Comparison of ENCODE assay signal across 19 cellular contexts in genomic region chr5:38731461-38731860, GRCh38.
DNase-seq lines count a peak whose midpoint lies in the region; ATAC-seq, FAIRE-seq and TF ChIP-seq lines count a peak whose summit lies in the region.
"Had no signal": no experiment of that assay in that cellular context is flagged by ENCODE, and none has a peak within 500 bp of the region (broad histone marks: within the 10 kb centered on the region; RNA-seq: fewer than 3 reads in every experiment).

No MANE protein-coding gene starts in this region.

- H3K56ac ChIP-seq in H9 (ENCODE audit: insufficient read length, low read depth, low read length) = no peak overlapping the region

- H3K18ac ChIP-seq in mesenchymal stem cell (ENCODE audit: low read depth in 1 of 2, low read length in 2 of 2) (peak overlapping the region in 1 of 2 experiments; percentile 34), H9 (ENCODE audit: insufficient read length, low read depth, low read length) (no peak overlapping the region)

- DNase-seq in A549 (ENCODE audit: low read depth in 1 of 2, low spot score in 1 of 2) = no peak
- DNase-seq in Panc1 (ENCODE audit: low read depth, low spot score) = no peak
- no peak for DNase-seq in mesenchymal stem cell
- DNase-seq in H9 = no peak
- DNase-seq in kidney = no peak
- DNase-seq: 8988T; C1 segment of cervical spinal cord; Calu3; CD4-positive, alpha-beta memory T cell; COR-L47; DND-41; GM23248; H7 had no signal

- TF ChIP-seq POLR2A in A549 (IDR thresholded peaks at IDR 0.05; ENCODE audit: low read length) = no peak

- no peaks in the 10 kb centered on the region for H3K27me3 Mint-ChIP-seq in stimulated activated memory B cell treated with anti-CD40 and anti-IgM and Interleukin-4, amounts not matched to agents 10 μg/mL and 1 μg/mL and 100 μg/mL, for 72 hours
- H3K27me3 Mint-ChIP-seq in H9 (ENCODE audit: low read depth) = no peaks in the 10 kb centered on the region

- CTCF ChIA-PET in A549 (lab: Yijun Ruan, JAX) (no interaction called here), Panc1 (lab: Charles Lee) (interaction anchor here (0.6 kb wide), 1 partner anchor 142 kb away, joined by 4 read pairs; no protein-coding TSS in a partner anchor)

- WGBS in A549 (ENCODE audit: missing lambda C conversion rate) = 59% methylated on average over 4 of the region's 4 CpGs
- WGBS in mesenchymal stem cell = 88% methylated on average over 4 of the region's 4 CpGs
- no CpG with 5 or more reads among the region's 4 CpGs for WGBS in H9 (ENCODE audit: extremely low coverage, insufficient read length, low lambda C conversion rate)

- H3K4me3 ChIP-seq in A549 = no peak overlapping the region
- H3K4me3 ChIP-seq in Panc1 (ENCODE audit: low read depth in 2 of 2, low read length in 2 of 2) = no peak overlapping the region
- H3K4me3 ChIP-seq in mesenchymal stem cell (ENCODE audit: insufficient read depth in 1 of 2, low read depth in 1 of 2, low read length in 2 of 2) = no peak overlapping the region
- no peak overlapping the region for H3K4me3 ChIP-seq in kidney (ENCODE audit: low read length in 2 of 2)
- H3K4me3 ChIP-seq: GM23248 had no signal

- H3K9me3 ChIP-seq in A549 = no peaks in the 10 kb centered on the region
- H3K9me3 ChIP-seq in Panc1 (ENCODE audit: control insufficient read depth, insufficient read depth, low read depth, low read length) = no peaks in the 10 kb centered on the region
- H3K9me3 ChIP-seq in mesenchymal stem cell (ENCODE audit: control insufficient read depth, low read length) = no peaks in the 10 kb centered on the region
- H3K9me3 ChIP-seq in H9 (ENCODE audit: control insufficient read depth, low read depth, low read length) = no peaks in the 10 kb centered on the region
- no peaks in the 10 kb centered on the region for H3K9me3 ChIP-seq in kidney (ENCODE audit: control insufficient read depth in 1 of 2, low read length in 2 of 2)

- no peaks in the 10 kb centered on the region for H3K27me3 ChIP-seq in Panc1 (ENCODE audit: control insufficient read depth, insufficient read depth, low read length)
- peaks cover 0 to 11% of the 10 kb centered on the region in 2 experiments for H3K27me3 ChIP-seq in mesenchymal stem cell (ENCODE audit: control insufficient read depth in 1 of 2, insufficient read depth in 1 of 2, low read length in 2 of 2)
- H3K27me3 ChIP-seq in H9 (ENCODE audit: insufficient read depth, low read length) = no peaks in the 10 kb centered on the region

- H3K4ac ChIP-seq in mesenchymal stem cell (ENCODE audit: low read depth in 1 of 2, low read length in 2 of 2) = no peak overlapping the region
- H3K4ac ChIP-seq in H9 (ENCODE audit: low read depth, low read length) = no peak overlapping the region

- no peaks in the 10 kb centered on the region for H3K36me3 ChIP-seq in Panc1 (ENCODE audit: control insufficient read depth, insufficient read depth, low read length)
- no peaks in the 10 kb centered on the region for H3K36me3 ChIP-seq in mesenchymal stem cell (ENCODE audit: control insufficient read depth in 1 of 2, insufficient read depth in 2 of 2, low read depth in 1 of 2, low read length in 2 of 2)
- no peaks in the 10 kb centered on the region for H3K36me3 ChIP-seq in kidney (ENCODE audit: control insufficient read depth in 1 of 2, insufficient read depth in 2 of 2, low read length in 2 of 2)

- H2BK12ac ChIP-seq in mesenchymal stem cell (ENCODE audit: low read length in 2 of 2) (peak overlapping the region; percentile 47 to 61), H9 (ENCODE audit: insufficient read length, low read depth, low read length) (no peak overlapping the region)

- no peak for TF ChIP-seq RAD21 in A549 (conservative IDR thresholded peaks at IDR 0.05 in 1 of 2, IDR thresholded peaks at IDR 0.05 in 1 of 2)

- H3K23ac ChIP-seq in mesenchymal stem cell (ENCODE audit: low read length in 2 of 2) (peak overlapping the region in 1 of 2 experiments; percentile 70), H9 (ENCODE audit: insufficient read length, low read depth, low read length) (no peak overlapping the region)

- intact Hi-C loops in Panc1 (cut with micrococcal nuclease; ENCODE audit: unreplicated experiment) (no loop called here), kidney (cut with DNase I) (no loop called here)

- H4K5ac ChIP-seq in H9 (ENCODE audit: insufficient read length, low read depth, low read length) = no peak overlapping the region

- H3K4me1 ChIP-seq in A549 = no peaks in the 10 kb centered on the region
- H3K4me1 ChIP-seq in Panc1 (ENCODE audit: control insufficient read depth, insufficient read depth, low read length) = no peaks in the 10 kb centered on the region
- no peaks in the 10 kb centered on the region for H3K4me1 ChIP-seq in mesenchymal stem cell (ENCODE audit: control insufficient read depth, insufficient read depth, low read depth, low read length)
- no peaks in the 10 kb centered on the region for H3K4me1 ChIP-seq in H9 (ENCODE audit: insufficient read depth, low read length)
- H3K4me1 ChIP-seq in kidney (ENCODE audit: control insufficient read depth in 1 of 2, insufficient read depth in 1 of 2, low read depth in 1 of 2, low read length in 2 of 2) = no peaks in the 10 kb centered on the region

- BruUV-seq in Panc1 (replicated peaks; lab: Mats Ljungman, UMichigan) = no TSS peak

- H4K8ac ChIP-seq in mesenchymal stem cell (ENCODE audit: low read length) (no peak overlapping the region), H9 (replicated peaks; ENCODE audit: insufficient read length, low read depth, low read length) (no peak overlapping the region)

- FAIRE-seq in A549 (lab: Jason Lieb, UNC) (no peak), kidney (lab: Jason Lieb, UNC) (no peak)
- FAIRE-seq: G401.6, GM12892, H1 had no signal

- no peak overlapping the region for H3K27ac Mint-ChIP-seq in stimulated activated memory B cell treated with anti-CD40 and anti-IgM and Interleukin-4, amounts not matched to agents 10 μg/mL and 1 μg/mL and 100 μg/mL, for 72 hours
- H3K27ac Mint-ChIP-seq in H9 = no peak overlapping the region
- H3K27ac Mint-ChIP-seq: CD4-positive, alpha-beta memory T cell had no signal

- H3K27ac ChIP-seq in A549 (no peak overlapping the region), Panc1 (ENCODE audit: low read length) (peak overlapping the region; percentile 13; the same call in 1 of the 2 replicates), mesenchymal stem cell (ENCODE audit: low read length, poor library complexity, severe bottlenecking) (no peak overlapping the region), H9 (ENCODE audit: insufficient read length, low read depth, low read length) (no peak overlapping the region), kidney (ENCODE audit: low read depth in 2 of 2, low read length in 2 of 2) (no peak overlapping the region)
- H3K27ac ChIP-seq: GM23248 had no signal

- no peaks in the 10 kb centered on the region for H4K20me1 ChIP-seq in H9 (ENCODE audit: control insufficient read depth, insufficient read depth, insufficient read length)

- H3K79me1 ChIP-seq in mesenchymal stem cell (replicated peaks; ENCODE audit: low read length, poor library complexity, severe bottlenecking) (no peaks in the 10 kb centered on the region), H9 (ENCODE audit: insufficient read depth, low read depth, low read length, poor library complexity, severe bottlenecking) (no peaks in the 10 kb centered on the region)

- no peak for TF ChIP-seq CTCF in A549 (IDR thresholded peaks at IDR 0.05)
- no peak for TF ChIP-seq CTCF in Panc1 (IDR thresholded peaks at IDR 0.05)
- no peak for TF ChIP-seq CTCF in H9 (conservative IDR thresholded peaks at IDR 0.05)
- TF ChIP-seq CTCF in kidney (IDR thresholded peaks at IDR 0.05; ENCODE audit: borderline replicate concordance, extremely low read depth, insufficient read depth) = no peak

- H3K4me2 ChIP-seq in A549 (no peak overlapping the region), mesenchymal stem cell (ENCODE audit: low read length, poor library complexity, severe bottlenecking) (no peak overlapping the region), H9 (ENCODE audit: insufficient read depth, insufficient read length, low read length) (no peak overlapping the region)

- no peaks in the 10 kb centered on the region; the same call in 1 of the 2 replicates for H3K79me2 ChIP-seq in H9 (ENCODE audit: insufficient read depth, low read length)

- no peaks in the 10 kb centered on the region for H3K23me2 ChIP-seq in H9 (ENCODE audit: insufficient read length, low read depth, low read length, poor library complexity, severe bottlenecking)

- H3K9ac ChIP-seq in mesenchymal stem cell (ENCODE audit: low read length) (no peak overlapping the region), H9 (ENCODE audit: extremely low read depth, insufficient read length, low read length) (no peak overlapping the region), kidney (ENCODE audit: low read length in 2 of 2) (no peak overlapping the region)
- H3K9ac ChIP-seq: GM23248 had no signal

- H2BK20ac ChIP-seq in H9 (ENCODE audit: low read depth, low read length, poor library complexity, severe bottlenecking) = no peak overlapping the region

- no peak overlapping the region for H2BK5ac ChIP-seq in mesenchymal stem cell (ENCODE audit: low read depth, low read length, poor library complexity, severe bottlenecking)
- H2BK5ac ChIP-seq in H9 (ENCODE audit: insufficient read length, low read length) = no peak overlapping the region

- H2AFZ ChIP-seq in mesenchymal stem cell (ENCODE audit: low read depth, low read length) = no peak overlapping the region
- H2AFZ ChIP-seq in H9 (ENCODE audit: low read length) = no peak overlapping the region
- H2AFZ ChIP-seq: GM23248 had no signal

- H4K91ac ChIP-seq in mesenchymal stem cell (ENCODE audit: low read length) (peak overlapping the region; percentile 49), H9 (ENCODE audit: insufficient read length, low read depth, low read length) (no peak overlapping the region)

- ATAC-seq in A549 = no peak
- ATAC-seq in Panc1 = no peak
- ATAC-seq in stimulated activated memory B cell treated with anti-CD40 and anti-IgM and Interleukin-4, amounts not matched to agents 10 μg/mL and 1 μg/mL and 100 μg/mL, for 72 hours = peak; percentile 32
- ATAC-seq in HG02840 (IDR thresholded peaks at IDR 0.05; ENCODE audit: low FRiP score, unreplicated experiment) = no peak
- ATAC-seq: HCT116 had no signal

- H3K14ac ChIP-seq in mesenchymal stem cell (ENCODE audit: low read length in 2 of 2) (peak overlapping the region in 1 of 2 experiments; percentile 59), H9 (ENCODE audit: insufficient read depth, low read length) (no peak overlapping the region)

- no peak for TF ChIP-seq EP300 in A549 (IDR thresholded peaks at IDR 0.05)

- no peak overlapping the region for H3K4me3 Mint-ChIP-seq in stimulated activated memory B cell treated with anti-CD40 and anti-IgM and Interleukin-4, amounts not matched to agents 10 μg/mL and 1 μg/mL and 100 μg/mL, for 72 hours
- H3K4me3 Mint-ChIP-seq in H9 = no peak overlapping the region
- H3K4me3 Mint-ChIP-seq: CD4-positive, alpha-beta memory T cell had no signal

- H3T11ph ChIP-seq in H9 (ENCODE audit: low read length) = no peak overlapping the region

- H3K36me3 Mint-ChIP-seq in stimulated activated memory B cell treated with anti-CD40 and anti-IgM and Interleukin-4, amounts not matched to agents 10 μg/mL and 1 μg/mL and 100 μg/mL, for 72 hours = no peaks in the 10 kb centered on the region
- H3K36me3 Mint-ChIP-seq in H9 (ENCODE audit: insufficient read depth in 1 of 3, low read depth in 3 of 3) = no peaks in the 10 kb centered on the region
- H3K36me3 Mint-ChIP-seq: CD4-positive, alpha-beta memory T cell had no signal

- no peaks in the 10 kb centered on the region for H3K9me3 Mint-ChIP-seq in stimulated activated memory B cell treated with anti-CD40 and anti-IgM and Interleukin-4, amounts not matched to agents 10 μg/mL and 1 μg/mL and 100 μg/mL, for 72 hours
- H3K9me3 Mint-ChIP-seq in H9 = no peaks in the 10 kb centered on the region

- no peak overlapping the region for H2AK5ac ChIP-seq in mesenchymal stem cell (ENCODE audit: low read length, severe bottlenecking)
- no peak overlapping the region for H2AK5ac ChIP-seq in H9 (ENCODE audit: insufficient read length, low read length)

- in situ Hi-C loops in Panc1 (cut with HindIII; ENCODE audit: low pct_unique_long_range_greater_than_20kb, low sequenced_read_pairs) = no loop called here

- H3K4me1 Mint-ChIP-seq in stimulated activated memory B cell treated with anti-CD40 and anti-IgM and Interleukin-4, amounts not matched to agents 10 μg/mL and 1 μg/mL and 100 μg/mL, for 72 hours = no peaks in the 10 kb centered on the region
- peaks cover 5% of the 10 kb centered on the region in 2 experiments for H3K4me1 Mint-ChIP-seq in H9
- H3K4me1 Mint-ChIP-seq: CD4-positive, alpha-beta memory T cell had no signal

- no peak overlapping the region for H2BK15ac ChIP-seq in mesenchymal stem cell (ENCODE audit: low read depth, poor library complexity, severe bottlenecking)
- H2BK15ac ChIP-seq in H9 (ENCODE audit: low read depth, low read length) = no peak overlapping the region

- POLR2A ChIA-PET in A549 (lab: Yijun Ruan, JAX) = no interaction called here
- POLR2A ChIA-PET in Panc1 (lab: Charles Lee) = interaction anchor here (0.5 kb wide), 1 partner anchor 234 kb away, joined by 3 read pairs; no protein-coding TSS in a partner anchor

- H2BK120ac ChIP-seq in mesenchymal stem cell (ENCODE audit: low read depth, low read length) (peak overlapping the region; percentile 64), H9 (ENCODE audit: low read depth, low read length, poor library complexity, severe bottlenecking) (no peak overlapping the region)
